In genomic region chr2:205287316-205287715, GRCh38 we compare ENCODE assay signal across 27 cellular contexts.
"Had no signal": no experiment of that assay in that cellular context is flagged by ENCODE, and none has a peak within 500 bp of the region (broad histone marks: within the 10 kb centered on the region; RNA-seq: fewer than 3 reads in every experiment).

No MANE protein-coding gene starts in this region.

- H3K4me1 Mint-ChIP-seq: naive thymus-derived CD4-positive, alpha-beta T cell had no signal

- H2AFZ ChIP-seq: hepatocyte had no signal

- H3K4me3 ChIP-seq: esophagus squamous epithelium, gastrocnemius medialis, heart left ventricle, hepatocyte, ovary, psoas muscle, sigmoid colon, thoracic aorta, tibial nerve, upper lobe of left lung had no signal

- H3K9me3 Mint-ChIP-seq: nephron; stimulated activated naive B cell treated with anti-CD40 and anti-IgM and Interleukin-4, amounts not matched to agents 10 μg/mL and 1 μg/mL and 100 μg/mL, for 72 hours had no signal

- ATAC-seq: effector memory CD8-positive, alpha-beta T cell; gastrocnemius medialis; heart left ventricle; left lobe of liver; naive thymus-derived CD4-positive, alpha-beta T cell; psoas muscle; right cardiac atrium; stimulated activated naive B cell treated with anti-CD40 and anti-IgM and Interleukin-4, amounts not matched to agents 10 μg/mL and 1 μg/mL and 100 μg/mL, for 72 hours had no signal

- H3K27ac Mint-ChIP-seq: effector memory CD8-positive, alpha-beta T cell; naive thymus-derived CD4-positive, alpha-beta T cell; stimulated activated naive B cell treated with anti-CD40 and anti-IgM and Interleukin-4, amounts not matched to agents 10 μg/mL and 1 μg/mL and 100 μg/mL, for 72 hours; stimulated activated naive CD8-positive, alpha-beta T cell treated with anti-CD3 and anti-CD28 coated beads, Interleukin-15, Interleukin-2, amounts not matched to agents 100 ng/mL and 50 ng/mL, for 24 hours had no signal

- H3K4me3 Mint-ChIP-seq: effector memory CD8-positive, alpha-beta T cell; naive thymus-derived CD4-positive, alpha-beta T cell; nephron; stimulated activated naive B cell treated with anti-CD40 and anti-IgM and Interleukin-4, amounts not matched to agents 10 μg/mL and 1 μg/mL and 100 μg/mL, for 72 hours; stimulated activated naive CD8-positive, alpha-beta T cell treated with anti-CD3 and anti-CD28 coated beads, Interleukin-15, Interleukin-2, amounts not matched to agents 100 ng/mL and 50 ng/mL, for 24 hours had no signal

- H3K4me2 ChIP-seq: hepatocyte had no signal

- H3K36me3 ChIP-seq: esophagus squamous epithelium, gastrocnemius medialis, heart left ventricle, ovary, sigmoid colon, thoracic aorta, upper lobe of left lung had no signal

- H3K27ac ChIP-seq: esophagus squamous epithelium, gastrocnemius medialis, heart left ventricle, hepatocyte, ovary, psoas muscle, sigmoid colon, thoracic aorta, tibial nerve, upper lobe of left lung had no signal

- H3K27me3 ChIP-seq: esophagus squamous epithelium, gastrocnemius medialis, hepatocyte, ovary, sigmoid colon, tibial nerve, upper lobe of left lung had no signal

- H3K9me3 ChIP-seq: esophagus squamous epithelium, gastrocnemius medialis, heart left ventricle, ovary, psoas muscle, sigmoid colon, thoracic aorta, upper lobe of left lung had no signal

- H3K27me3 Mint-ChIP-seq: effector memory CD8-positive, alpha-beta T cell; naive thymus-derived CD4-positive, alpha-beta T cell; stimulated activated naive B cell treated with anti-CD40 and anti-IgM and Interleukin-4, amounts not matched to agents 10 μg/mL and 1 μg/mL and 100 μg/mL, for 72 hours; stimulated activated naive CD8-positive, alpha-beta T cell treated with anti-CD3 and anti-CD28 coated beads, Interleukin-15, Interleukin-2, amounts not matched to agents 100 ng/mL and 50 ng/mL, for 24 hours had no signal

- H3K4me1 ChIP-seq: esophagus squamous epithelium, gastrocnemius medialis, heart left ventricle, psoas muscle, sigmoid colon, tibial nerve, upper lobe of left lung had no signal

- H3K36me3 Mint-ChIP-seq: naive thymus-derived CD4-positive, alpha-beta T cell; stimulated activated naive B cell treated with anti-CD40 and anti-IgM and Interleukin-4, amounts not matched to agents 10 μg/mL and 1 μg/mL and 100 μg/mL, for 72 hours had no signal

- DNase-seq: cerebellar nuclear complex; cortex of kidney; effector memory CD8-positive, alpha-beta T cell; erythroblast; esophagus squamous epithelium; gastrocnemius medialis; heart left ventricle; islet precursor cell; mesendoderm; midbrain; naive thymus-derived CD4-positive, alpha-beta T cell; occipital lobe; ovary; posterior cingulate gyrus; psoas muscle; right cardiac atrium; sigmoid colon; stimulated activated CD4-positive, alpha-beta T cell treated with anti-CD3 and anti-CD28 coated beads, Interleukin-2, amount 100 ng/mL, for 24 hours; stimulated activated CD4-positive, alpha-beta T cell treated with anti-CD3 and anti-CD28 coated beads, Interleukin-4, amount 100 ng/mL, for 24 hours; stimulated activated naive B cell treated with anti-CD40 and anti-IgM and Interleukin-4, amounts not matched to agents 10 μg/mL and 1 μg/mL and 100 μg/mL, for 72 hours; upper lobe of left lung had no signal
